In the genomic region with DNA sequence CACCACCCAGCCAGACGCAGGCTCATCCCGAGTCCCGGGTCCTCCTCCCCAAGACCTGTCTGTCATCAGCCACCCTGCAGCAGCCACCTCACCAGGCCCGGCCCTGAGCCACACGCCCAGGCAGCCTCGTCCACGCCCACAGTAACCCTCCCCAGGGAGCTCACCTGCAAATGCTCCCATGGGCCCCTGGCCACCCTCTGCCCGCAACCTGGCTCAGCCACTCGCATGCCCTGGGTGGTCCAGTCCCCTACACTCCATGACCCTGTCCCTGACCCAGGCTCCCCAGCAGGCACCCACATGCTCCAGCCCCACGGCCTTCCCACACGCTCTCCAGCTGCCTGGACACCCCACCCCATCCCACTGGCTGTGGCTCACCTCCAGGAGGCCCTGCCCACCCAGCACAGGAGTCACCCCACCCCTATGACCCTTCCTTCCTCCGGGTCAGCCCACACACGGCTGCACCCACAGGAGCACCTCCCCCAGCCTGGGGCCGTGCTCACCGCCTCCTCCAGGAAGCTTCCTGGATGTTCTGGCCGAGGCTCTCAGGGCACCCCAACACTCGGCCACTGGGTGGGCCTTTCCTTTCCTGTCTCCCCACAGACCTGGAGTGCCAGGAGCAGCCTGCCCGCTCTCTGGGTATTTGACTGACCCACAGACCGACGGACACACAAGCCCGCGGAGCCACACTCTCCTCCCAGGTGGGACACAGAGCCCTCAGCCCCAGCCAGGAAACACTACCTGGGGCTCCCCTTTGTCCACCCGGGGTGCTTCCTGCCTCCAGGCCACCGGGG, we compare ENCODE assay signal across 9 cellular contexts. TPM values are rescaled to one million over a fixed set of nuclear protein-coding genes. Genes with fewer than 3 reads are reported as not detected.
DNase-seq lines count a peak whose midpoint lies in the region; ATAC-seq and TF ChIP-seq lines count a peak whose summit lies in the region.
"Had no signal": no experiment of that assay in that cellular context is flagged by ENCODE, and none has a peak within 500 bp of the region (broad histone marks: within the 10 kb centered on the region; RNA-seq: fewer than 3 reads in every experiment).

No MANE protein-coding gene starts in this region.

- H3K9ac ChIP-seq in PC-3 (ENCODE audit: low read length), result no peak overlapping the region
- no peak overlapping the region for H3K9ac ChIP-seq in parathyroid adenoma

- BruUV-seq in PC-3 (replicated peaks; lab: Mats Ljungman, UMichigan), result no TSS peak

- no peaks in the 10 kb centered on the region for H3K27me3 ChIP-seq in DOHH2 (ENCODE audit: control insufficient read depth, low read length)
- H3K27me3 ChIP-seq in PC-3 (ENCODE audit: low read length), result no peaks in the 10 kb centered on the region
- no peaks in the 10 kb centered on the region for H3K27me3 ChIP-seq in parathyroid adenoma (ENCODE audit: control insufficient read depth, insufficient read depth, low read length)

- H3K9me2 ChIP-seq in DOHH2 (replicated peaks; ENCODE audit: control insufficient read depth, low read length) (no peaks in the 10 kb centered on the region), PC-3 (replicated peaks; ENCODE audit: low read length) (no peaks in the 10 kb centered on the region)

- H3K36me3 ChIP-seq in DOHH2 (ENCODE audit: control insufficient read depth, low read length), result peaks cover 79% of the 10 kb centered on the region
- no peaks in the 10 kb centered on the region for H3K36me3 ChIP-seq in PC-3 (ENCODE audit: low read depth, low read length)
- no peaks in the 10 kb centered on the region for H3K36me3 ChIP-seq in parathyroid adenoma (ENCODE audit: control insufficient read depth, insufficient read depth, low read length)

- POLR2A ChIA-PET in PC-3 (lab: Charles Lee; ENCODE audit: unreplicated experiment), result interaction anchor here (1.0 kb wide), 1 partner anchor 252 kb away, joined by 6 read pairs; the partner anchor contains the start of gene CIRBP

- H3K4me1 ChIP-seq in DOHH2 (ENCODE audit: control insufficient read depth, low read length), result peaks cover 43% of the 10 kb centered on the region
- peaks cover 22% of the 10 kb centered on the region for H3K4me1 ChIP-seq in PC-3 (ENCODE audit: insufficient read depth, low read length)
- H3K4me1 ChIP-seq in parathyroid adenoma, result peaks cover 32% of the 10 kb centered on the region

- H2AFZ ChIP-seq in PC-3 (ENCODE audit: low read length) (no peak overlapping the region), parathyroid adenoma (no peak overlapping the region)

- TF ChIP-seq CTCF in DOHH2 (IDR thresholded peaks at IDR 0.05; ENCODE audit: low read depth, low read length, poor library complexity, severe bottlenecking) (no peak), PC-3 (conservative IDR thresholded peaks at IDR 0.05; ENCODE audit: low read depth, low read length) (no peak), epithelial cell of esophagus (IDR thresholded peaks at IDR 0.05; ENCODE audit: insufficient read depth, low read depth, low read length, missing control alignments) (no peak), parathyroid adenoma (IDR thresholded peaks at IDR 0.05) (no peak)

- H3K4me3 ChIP-seq in DOHH2 (ENCODE audit: low read length) (peak overlapping the region; percentile 100), PC-3 (ENCODE audit: low read length) (peak overlapping the region; percentile 47), epithelial cell of esophagus (ENCODE audit: low read length) (peak overlapping the region; percentile 33), parathyroid adenoma (ENCODE audit: low read depth, low read length) (peak overlapping the region; percentile 16)

- H4K20me1 ChIP-seq in DOHH2 (ENCODE audit: control insufficient read depth, insufficient read depth, low read depth, low read length), result peaks cover 45% of the 10 kb centered on the region
- peaks cover 50% of the 10 kb centered on the region for H4K20me1 ChIP-seq in PC-3 (ENCODE audit: low read length)

- H3K79me2 ChIP-seq in DOHH2 (ENCODE audit: control insufficient read depth, low read length) (peaks cover 82% of the 10 kb centered on the region), PC-3 (ENCODE audit: low read length) (peaks cover 69% of the 10 kb centered on the region), parathyroid adenoma (peaks cover 54% of the 10 kb centered on the region)

- CTCF ChIA-PET in PC-3 (lab: Charles Lee), result interaction anchor here (1.0 kb wide), 1 partner anchor 16 kb away, joined by 4 read pairs; no protein-coding TSS in a partner anchor

- H3K27ac ChIP-seq in DOHH2 (ENCODE audit: low read depth, low read length), result no peak overlapping the region
- H3K27ac ChIP-seq in PC-3 (ENCODE audit: low read length), result peak overlapping the region; percentile 37
- H3K27ac ChIP-seq in parathyroid adenoma, result peak overlapping the region; percentile 44

- intact Hi-C loops in PC-3 (cut with micrococcal nuclease), result no loop called here

- no peaks in the 10 kb centered on the region for H3K9me3 ChIP-seq in DOHH2 (ENCODE audit: control insufficient read depth, insufficient read depth, low read length)
- H3K9me3 ChIP-seq in PC-3 (ENCODE audit: low read length), result no peaks in the 10 kb centered on the region
- H3K9me3 ChIP-seq in parathyroid adenoma (ENCODE audit: control insufficient read depth, low read length), result no peaks in the 10 kb centered on the region

- H3F3A ChIP-seq in DOHH2 (ENCODE audit: control insufficient read depth, insufficient read depth), result peaks cover 5% of the 10 kb centered on the region
- no peaks in the 10 kb centered on the region for H3F3A ChIP-seq in PC-3 (ENCODE audit: low read length, unreplicated experiment)

- DNase-seq in PC-3 (peak; percentile 47), epithelial cell of esophagus (ENCODE audit: low read depth) (peak; percentile 86), NCI-H1694 treated with DMSO at 0.1 percent for 48 hours (lab: John Stamatoyannopoulos, UW) (no peak), AML-193 (lab: John Stamatoyannopoulos, UW) (no peak), NK-92 (lab: John Stamatoyannopoulos, UW; ENCODE audit: unreplicated experiment) (no peak), superior temporal gyrus (ENCODE audit: extremely low spot score) (no peak)
- DNase-seq: foreskin melanocyte had no signal

- H3K4me2 ChIP-seq in DOHH2 (ENCODE audit: low read length), result peak overlapping the region; percentile 99
- peak overlapping the region; percentile 97 for H3K4me2 ChIP-seq in PC-3 (ENCODE audit: low read length)
- peak overlapping the region; percentile 56 for H3K4me2 ChIP-seq in parathyroid adenoma (ENCODE audit: low read length)

- peak; percentile 53 for ATAC-seq in PC-3

RNA-seq across cellular contexts. Expression of gene TMEM259, which starts 3.6 kb away (rescaled TPM):
- 136 and 162 TPM in 2 replicates for total RNA-seq in PC-3 (2014; rRNA removed)

RNA-seq across cellular contexts. Expression of gene RNU6-2, which starts 4.0 kb away (rescaled TPM):
- total RNA-seq in PC-3 (2014; rRNA removed), result not detected in 2 replicates

RNA-seq across cellular contexts. Expression of gene CNN2, which starts 9.1 kb away (rescaled TPM):
- 97.9 and 107 TPM in 2 replicates for total RNA-seq in PC-3 (2014; rRNA removed)

RNA-seq across cellular contexts. Expression of gene GRIN3B, which starts 17.1 kb away (rescaled TPM):
- total RNA-seq in PC-3 (2014; rRNA removed), result 0.63 and 0.69 TPM in 2 replicates

RNA-seq across cellular contexts. Expression of gene ABCA7, which starts 22.6 kb away (rescaled TPM):
- total RNA-seq in PC-3 (2014; rRNA removed), result 27.3 and 31.3 TPM in 2 replicates

Comparison
In these comparisons a context has a peak if more than half of its experiments do, and no peak if none do; other contexts are left out.
1. H3K4me3 ChIP-seq: peak in every context shown above with its lines; median percentile 100 in DOHH2; 47 in PC-3; 33 in epithelial cell of esophagus; 16 in parathyroid adenoma.
2. DNase-seq: peak in PC-3 (single experiment) and epithelial cell of esophagus (single experiment); none in NCI-H1694 treated with DMSO at 0.1 percent for 48 hours (single experiment), AML-193 (0 of 2), NK-92 (single experiment) and superior temporal gyrus (single experiment).
3. Peak in every context shown above with its lines, with median percentiles within 50 percentile points of each other: H3K4me2 ChIP-seq.